In genomic region chr18:48953096-48953706, GRCh38 we compare ENCODE assay signal across 8 cellular contexts. TPM values are rescaled to one million over a fixed set of nuclear protein-coding genes. Genes with fewer than 3 reads are reported as not detected.
A peak's percentile ranks its signal among the peaks of the same experiment; 100 is the strongest.
DNase-seq lines count a peak whose midpoint lies in the region; ATAC-seq, FAIRE-seq and TF ChIP-seq lines count a peak whose summit lies in the region.

No MANE protein-coding gene starts in this region.

- DNase-seq in activated T-cell treated with anti-CD3 and anti-CD28 coated beads, Interleukin-2, amount 50 U/mL, for 24 hours, result no peak
- DNase-seq in activated T-cell treated with anti-CD3 and anti-CD28 coated beads, Interleukin-2, amount 50 U/mL, for 48 hours, result no peak
- DNase-seq in HepG2 (ENCODE audit: low spot score) (no peak), tibial nerve (ENCODE audit: low spot score in 2 of 2) (no peak), HT-29 (ENCODE audit: low spot score) (no peak), GM20000 (ENCODE audit: low spot score) (no peak)

- H3K9me3 Mint-ChIP-seq in activated T-cell treated with anti-CD3 and anti-CD28 coated beads, Interleukin-2, amount 50 U/mL, for 24 hours, result no peaks in the 10 kb centered on the region

- H3K9ac ChIP-seq in HepG2 (ENCODE audit: insufficient read depth, low read depth, low read length), result peak overlapping the region; percentile 70

- H3K36me3 ChIP-seq in HepG2 (replicated peaks in 1 of 2; ENCODE audit: control insufficient read depth in 1 of 2, insufficient read depth in 2 of 2, low read length in 2 of 2), result no peaks in the 10 kb centered on the region
- no peaks in the 10 kb centered on the region for H3K36me3 ChIP-seq in tibial nerve

- peak overlapping the region; percentile 95 for H3K27ac ChIP-seq in angular gyrus (ENCODE audit: low read depth, low read length)
- H3K27ac ChIP-seq in HepG2 (ENCODE audit: extremely low read length, insufficient read depth, low read length), result peak overlapping the region; percentile 87
- peak overlapping the region; percentile 82 to 96 (median 94) for H3K27ac ChIP-seq in tibial nerve

- peaks cover 3% of the 10 kb centered on the region; the same call in 1 of the 2 replicates for H4K20me1 ChIP-seq in HepG2 (ENCODE audit: insufficient read depth, low read length)

- TF ChIP-seq EP300 in HepG2 (IDR thresholded peaks at IDR 0.05; ENCODE audit: low read depth in 2 of 2, low read length in 2 of 2) (no peak), HepG2 (CRISPR knock-in tag; IDR thresholded peaks at IDR 0.05; ENCODE audit: borderline replicate concordance) (no peak), tibial nerve (IDR thresholded peaks at IDR 0.05) (no peak)

- peak overlapping the region; percentile 90 for H3K4me2 ChIP-seq in HepG2 (ENCODE audit: low read depth, low read length)

- WGBS in HepG2 (ENCODE audit: low lambda C conversion rate), result 37% methylated on average over 20 of the region's 20 CpGs
- 61 to 65% methylated on average over 20 of the region's 20 CpGs for WGBS in tibial nerve, 2 donors

- no peak for TF ChIP-seq CTCF in HepG2 (CRISPR knock-in tag; IDR thresholded peaks at IDR 0.05)
- TF ChIP-seq CTCF in tibial nerve (IDR thresholded peaks at IDR 0.05), result no peak
- no peak for TF ChIP-seq CTCF in GM20000 (IDR thresholded peaks at IDR 0.05; ENCODE audit: extremely low read depth, missing control alignments)

- H3K4me1 ChIP-seq in HepG2 (ENCODE audit: insufficient read depth, low read length) (peaks cover 34% of the 10 kb centered on the region), tibial nerve (peaks cover 0 to 56% (median 23%) of the 10 kb centered on the region in 4 donors)

- H2AFZ ChIP-seq in HepG2 (ENCODE audit: low read length), result no peak overlapping the region

- in situ Hi-C loops in HepG2 (cut with HindIII; ENCODE audit: extremely low pct_ligation_motif_present, low pct_unique_long_range_greater_than_20kb), result no loop called here

- H3K27me3 Mint-ChIP-seq in activated T-cell treated with anti-CD3 and anti-CD28 coated beads, Interleukin-2, amount 50 U/mL, for 24 hours, result no peaks in the 10 kb centered on the region

- peaks cover 27% of the 10 kb centered on the region for H3K79me2 ChIP-seq in HepG2 (ENCODE audit: insufficient read depth, low read length)

- H3K4me1 Mint-ChIP-seq in activated T-cell treated with anti-CD3 and anti-CD28 coated beads, Interleukin-2, amount 50 U/mL, for 24 hours (ENCODE audit: low read depth), result peaks cover 32% of the 10 kb centered on the region

- ATAC-seq in HepG2, result no peak
- no peak for ATAC-seq in HG03045 (IDR thresholded peaks at IDR 0.05; ENCODE audit: unreplicated experiment)

- intact Hi-C loops in HepG2 (cut with micrococcal nuclease; ENCODE audit: unreplicated experiment), result loop anchor here (5.0 kb wide), 1 partner anchor 89 kb away; no protein-coding TSS in a partner anchor

- H3K27me3 ChIP-seq in HepG2 (ENCODE audit: control insufficient read depth in 1 of 2, insufficient read depth in 2 of 2, low read length in 2 of 2) (no peaks in the 10 kb centered on the region; a peak in 2 of 5 replicates), tibial nerve (no peaks in the 10 kb centered on the region)

- H3K4me3 Mint-ChIP-seq in activated T-cell treated with anti-CD3 and anti-CD28 coated beads, Interleukin-2, amount 50 U/mL, for 24 hours, result peak overlapping the region; percentile 82

- peaks cover 11% of the 10 kb centered on the region for H3K36me3 Mint-ChIP-seq in activated T-cell treated with anti-CD3 and anti-CD28 coated beads, Interleukin-2, amount 50 U/mL, for 24 hours (ENCODE audit: low read depth)

- H3K4me3 ChIP-seq in HepG2 (replicated peaks in 1 of 3; ENCODE audit: insufficient read depth in 1 of 3, low read depth in 2 of 3, low read length in 3 of 3) (peak overlapping the region; percentile 67 to 78 (median 75)), tibial nerve (peak overlapping the region; percentile 44 to 83 (median 74))

- peak; percentile 36 for FAIRE-seq in HepG2 (lab: Jason Lieb, UNC)

- H3K27ac Mint-ChIP-seq in activated T-cell treated with anti-CD3 and anti-CD28 coated beads, Interleukin-2, amount 50 U/mL, for 24 hours, result no peak overlapping the region

- POLR2A ChIA-PET in HepG2 (lab: Yijun Ruan, JAX), result interaction anchor here (1.1 to 2.5 kb wide), 7 partner anchors 20 to 68 kb away, joined by 3 to 25 read pairs (median 11); no protein-coding TSS in a partner anchor

- no peak for TF ChIP-seq RAD21 in HepG2 (CRISPR knock-in tag; IDR thresholded peaks at IDR 0.05)

- no TSS peak for BruUV-seq in HepG2 (replicated peaks; lab: Mats Ljungman, UMichigan)

- CTCF ChIA-PET in HepG2 (lab: Yijun Ruan, JAX; ENCODE audit: low intra/inter-chr PET ratio, low total read pairs), result interaction anchor here (0.7 kb wide), 1 partner anchor 57 kb away, joined by 3 read pairs; no protein-coding TSS in a partner anchor

- TF ChIP-seq POLR2A in HepG2 (IDR thresholded peaks at IDR 0.05; ENCODE audit: insufficient read depth in 1 of 2, low read depth in 2 of 2, low read length in 2 of 2) (no peak), tibial nerve (IDR thresholded peaks at IDR 0.05) (no peak)

- H3K9me3 ChIP-seq in HepG2 (ENCODE audit: low read length), result no peaks in the 10 kb centered on the region
- H3K9me3 ChIP-seq in tibial nerve, result no peaks in the 10 kb centered on the region

TF ChIP-seq in HepG2, 621 proteins besides CTCF, POLR2A, EP300 and RAD21 (continues in another document):
- TF ChIP-seq ZSCAN22 (CRISPR knock-in tag; IDR thresholded peaks at IDR 0.05) (no peak), NR2F1 (CRISPR knock-in tag; IDR thresholded peaks at IDR 0.05) (no peak), SIN3A (IDR thresholded peaks at IDR 0.05; ENCODE audit: borderline replicate concordance, low read depth, low read length) (no peak), RXRA (CRISPR knock-in tag; IDR thresholded peaks at IDR 0.05) (no peak), SPEN (CRISPR knock-in tag; IDR thresholded peaks at IDR 0.05; ENCODE audit: low read depth) (no peak), ZNF142 (CRISPR knock-in tag; IDR thresholded peaks at IDR 0.05) (no peak)

RNA-seq across cellular contexts. Expression of gene SMAD7, which starts 2.4 kb away (rescaled TPM):
- total RNA-seq in HepG2 (2016; rRNA removed; fragmentation: Illumina TruSeq; extraction: Trizol) (18.7 and 24.7 TPM in 2 replicates), tibial nerve (10 to 100 TPM; 34.3 to 56.8 (median 35.6) TPM)
- total RNA-seq in HepG2 (2016; cell fraction: cytosol; rRNA removed; fragmentation: Illumina TruSeq; extraction: Trizol; ENCODE audit: low read depth), result 3.3 TPM in 2 replicates
- total RNA-seq in HepG2 (2016; cell fraction: insoluble cytoplasmic fraction; rRNA removed; fragmentation: Illumina TruSeq; extraction: Trizol), result 17.7 and 26.0 TPM in 2 replicates
- 12.5 and 14.2 TPM in 2 replicates for total RNA-seq in HepG2 (2016; cell fraction: membrane; rRNA removed; fragmentation: Illumina TruSeq; extraction: Trizol)
- total RNA-seq in HepG2 (2016; cell fraction: nucleus; rRNA removed; fragmentation: Illumina TruSeq; extraction: Trizol), result 22.7 and 23.8 TPM in 2 replicates
- polyA plus RNA-seq in HepG2 (2011; rRNA removed), result 15.8 and 17.4 TPM in 2 replicates
- 15.1 and 16.9 TPM in 2 replicates for polyA plus RNA-seq in HepG2 (2011; cell fraction: cytosol; rRNA removed)
- polyA plus RNA-seq in HepG2 (2011; cell fraction: nucleus; rRNA removed), result 16.5 and 25.6 TPM in 2 replicates
- 5.6 and 8.5 TPM in 2 replicates for polyA plus RNA-seq in HepG2 (2012)
- polyA plus RNA-seq in HepG2 (2016; cell fraction: cytosol; fragmentation: Illumina TruSeq; extraction: Trizol; ENCODE audit: low read depth), result 1.4 and 2.1 TPM in 2 replicates
- 15.7 and 17.1 TPM in 2 replicates for polyA plus RNA-seq in HepG2 (2016; cell fraction: insoluble cytoplasmic fraction; fragmentation: Illumina TruSeq; extraction: Trizol; ENCODE audit: low read depth)
- polyA plus RNA-seq in HepG2 (2016; cell fraction: membrane; fragmentation: Illumina TruSeq; extraction: Trizol; ENCODE audit: low read depth), result 4.9 TPM in 2 replicates
- polyA plus RNA-seq in HepG2 (2016; cell fraction: nucleus; fragmentation: Illumina TruSeq; extraction: Trizol; ENCODE audit: insufficient read depth, low read depth), result 40.0 and 43.9 TPM in 2 replicates
- 38.7 and 47.8 TPM in 2 replicates for polyA minus RNA-seq in HepG2 (2011; rRNA and poly(A)+ RNA removed; ENCODE audit: low replicate concordance)
- polyA minus RNA-seq in HepG2 (2011; cell fraction: cytosol; rRNA and poly(A)+ RNA removed), result 11.5 and 17.8 TPM in 2 replicates
- polyA minus RNA-seq in HepG2 (2011; cell fraction: nucleus; rRNA and poly(A)+ RNA removed), result 14.8 and 26.3 TPM in 2 replicates
- total RNA-seq in HT-29 (2014; rRNA removed; shearing (Covaris generic)), result 70.8 and 72.3 TPM in 2 replicates
